In genomic region chr11:17915500-17916143, GRCh38 we compare ENCODE assay signal across 23 cellular contexts.
DNase-seq lines count a peak whose midpoint lies in the region; ATAC-seq and TF ChIP-seq lines count a peak whose summit lies in the region.
"Had no signal": no experiment of that assay in that cellular context is flagged by ENCODE, and none has a peak within 500 bp of the region (broad histone marks: within the 10 kb centered on the region; RNA-seq: fewer than 3 reads in every experiment).

No MANE protein-coding gene starts in this region.

- 52 to 69% (median 64%) methylated on average over 3 of the region's 3 CpGs for WGBS in psoas muscle, 3 donors

- no peaks in the 10 kb centered on the region for H3K27me3 Mint-ChIP-seq in activated CD4-positive, alpha-beta T cell treated with anti-CD3 and anti-CD28 coated beads for 36 hours
- H3K27me3 Mint-ChIP-seq in activated CD4-positive, alpha-beta T cell treated with anti-CD3 and anti-CD28 coated beads, Interleukin-2, amount 10 ng/mL, durations not matched to agents 24 days and 14 days, result no peaks in the 10 kb centered on the region
- H3K27me3 Mint-ChIP-seq: naive thymus-derived CD4-positive, alpha-beta T cell; T-cell had no signal

- no peaks in the 10 kb centered on the region for H3K27me3 ChIP-seq in psoas muscle (ENCODE audit: insufficient read depth in 3 of 3, low read length in 2 of 3)
- H3K27me3 ChIP-seq: BE2C, ovary, upper lobe of left lung had no signal

- H3K9me3 Mint-ChIP-seq in activated CD4-positive, alpha-beta T cell treated with anti-CD3 and anti-CD28 coated beads for 36 hours (ENCODE audit: low read depth), result no peaks in the 10 kb centered on the region
- no peaks in the 10 kb centered on the region for H3K9me3 Mint-ChIP-seq in activated CD4-positive, alpha-beta T cell treated with anti-CD3 and anti-CD28 coated beads, Interleukin-2, amount 10 ng/mL, durations not matched to agents 24 days and 14 days
- H3K9me3 Mint-ChIP-seq: naive thymus-derived CD4-positive, alpha-beta T cell; T-cell had no signal

- H3K36me3 Mint-ChIP-seq in activated CD4-positive, alpha-beta T cell treated with anti-CD3 and anti-CD28 coated beads for 36 hours (ENCODE audit: low read depth), result peaks cover 17% of the 10 kb centered on the region
- peaks cover 4% of the 10 kb centered on the region for H3K36me3 Mint-ChIP-seq in activated CD4-positive, alpha-beta T cell treated with anti-CD3 and anti-CD28 coated beads, Interleukin-2, amount 10 ng/mL, durations not matched to agents 24 days and 14 days (ENCODE audit: low read depth)

- no peak overlapping the region for H3K27ac Mint-ChIP-seq in activated CD4-positive, alpha-beta T cell treated with anti-CD3 and anti-CD28 coated beads for 36 hours
- H3K27ac Mint-ChIP-seq in activated CD4-positive, alpha-beta T cell treated with anti-CD3 and anti-CD28 coated beads, Interleukin-2, amount 10 ng/mL, durations not matched to agents 24 days and 14 days, result no peak overlapping the region
- H3K27ac Mint-ChIP-seq: naive thymus-derived CD4-positive, alpha-beta T cell; T-cell had no signal

- H3K36me3 ChIP-seq in psoas muscle (ENCODE audit: insufficient read depth in 1 of 2, low read depth in 1 of 2), result peaks cover 0 to 11% of the 10 kb centered on the region in 2 donors
- H3K36me3 ChIP-seq: BE2C, ovary had no signal

- POLR2A ChIA-PET in activated CD4-positive, alpha-beta T cell treated with anti-CD3 and anti-CD28 coated beads for 36 hours (lab: Charles Lee), result no interaction called here

- H3K9me3 ChIP-seq in psoas muscle, result no peaks in the 10 kb centered on the region
- H3K9me3 ChIP-seq: BE2C, ovary, upper lobe of left lung had no signal

- intact Hi-C loops in activated CD4-positive, alpha-beta T cell treated with anti-CD3 and anti-CD28 coated beads for 36 hours (cut with DNase I, micrococcal nuclease), result no loop called here
- intact Hi-C loops in activated CD4-positive, alpha-beta T cell treated with anti-CD3 and anti-CD28 coated beads, Interleukin-2, amount 10 ng/mL, durations not matched to agents 24 days and 14 days (cut with micrococcal nuclease), result no loop called here
- intact Hi-C loops in psoas muscle (cut with DNase I), result no loop called here

- CTCF ChIA-PET in activated CD4-positive, alpha-beta T cell treated with anti-CD3 and anti-CD28 coated beads for 36 hours (lab: Charles Lee), result interaction anchor here (1.0 kb wide), 1 partner anchor 18 kb away, joined by 3 read pairs; no protein-coding TSS in a partner anchor

- H3K4me3 ChIP-seq in psoas muscle, result no peak overlapping the region
- H3K4me3 ChIP-seq: ovary, upper lobe of left lung had no signal

- ATAC-seq in activated CD4-positive, alpha-beta T cell treated with anti-CD3 and anti-CD28 coated beads for 36 hours, result peak; percentile 69
- peak; percentile 45 to 90 (median 86) for ATAC-seq in psoas muscle
- ATAC-seq: naive thymus-derived CD4-positive, alpha-beta T cell; T-cell had no signal

- H3K4me3 Mint-ChIP-seq in activated CD4-positive, alpha-beta T cell treated with anti-CD3 and anti-CD28 coated beads for 36 hours, result no peak overlapping the region
- no peak overlapping the region for H3K4me3 Mint-ChIP-seq in activated CD4-positive, alpha-beta T cell treated with anti-CD3 and anti-CD28 coated beads, Interleukin-2, amount 10 ng/mL, durations not matched to agents 24 days and 14 days
- H3K4me3 Mint-ChIP-seq: naive thymus-derived CD4-positive, alpha-beta T cell; T-cell had no signal

- peaks cover 3% of the 10 kb centered on the region for H3K4me1 ChIP-seq in psoas muscle
- H3K4me1 ChIP-seq: BE2C, upper lobe of left lung had no signal

- TF ChIP-seq CTCF in psoas muscle (IDR thresholded peaks at IDR 0.05), result no peak

- H3K4me1 Mint-ChIP-seq in activated CD4-positive, alpha-beta T cell treated with anti-CD3 and anti-CD28 coated beads for 36 hours, result peaks cover 6% of the 10 kb centered on the region
- peaks cover 5% of the 10 kb centered on the region for H3K4me1 Mint-ChIP-seq in activated CD4-positive, alpha-beta T cell treated with anti-CD3 and anti-CD28 coated beads, Interleukin-2, amount 10 ng/mL, durations not matched to agents 24 days and 14 days

- H3K27ac ChIP-seq in psoas muscle, result no peak overlapping the region
- H3K27ac ChIP-seq: ovary, upper lobe of left lung had no signal

- peak; percentile 30 for DNase-seq in activated CD4-positive, alpha-beta T cell treated with anti-CD3 and anti-CD28 coated beads for 36 hours
- no peak for DNase-seq in activated CD4-positive, alpha-beta T cell treated with anti-CD3 and anti-CD28 coated beads, Interleukin-2, amount 10 ng/mL, durations not matched to agents 24 days and 14 days
- DNase-seq in HT1080 (ENCODE audit: low read depth) (peak; percentile 20), RPMI7951 (ENCODE audit: low read depth) (peak; percentile 8), psoas muscle (peak; percentile 39 to 53), NCI-H1092 (lab: John Stamatoyannopoulos, UW) (no peak), SW 1271 (lab: John Stamatoyannopoulos, UW) (no peak), D341Med (ENCODE audit: low spot score) (no peak)
- DNase-seq: activated CD8-positive, alpha-beta memory T cell treated with anti-CD3 and anti-CD28 coated beads for 24 hours; BE2C; dermis blood vessel endothelial cell; foreskin fibroblast; GF-D8; H7; mesenchymal stem cell; naive thymus-derived CD4-positive, alpha-beta T cell; NCI-H1694 treated with DMSO at 0.1 percent for 48 hours; NCI-H446; ovary; Right ventricle myocardium superior; stimulated activated CD4-positive, alpha-beta T cell treated with anti-CD3 and anti-CD28 coated beads, Interleukin-2, amount 100 ng/mL, for 48 hours; T-cell; upper lobe of left lung had no signal

Comparison
In these comparisons a context has a peak if more than half of its experiments do, and no peak if none do; other contexts are left out.
1. DNase-seq: peak in activated CD4-positive, alpha-beta T cell treated with anti-CD3 and anti-CD28 coated beads for 36 hours (single experiment), HT1080 (single experiment), RPMI7951 (single experiment) and psoas muscle (2 of 2); none in activated CD4-positive, alpha-beta T cell treated with anti-CD3 and anti-CD28 coated beads, Interleukin-2, amount 10 ng/mL, durations not matched to agents 24 days and 14 days (single experiment), NCI-H1092 (single experiment), SW 1271 (0 of 2) and D341Med (single experiment).